16 cellular contexts compared by ENCODE assay signal in the genomic region with DNA sequence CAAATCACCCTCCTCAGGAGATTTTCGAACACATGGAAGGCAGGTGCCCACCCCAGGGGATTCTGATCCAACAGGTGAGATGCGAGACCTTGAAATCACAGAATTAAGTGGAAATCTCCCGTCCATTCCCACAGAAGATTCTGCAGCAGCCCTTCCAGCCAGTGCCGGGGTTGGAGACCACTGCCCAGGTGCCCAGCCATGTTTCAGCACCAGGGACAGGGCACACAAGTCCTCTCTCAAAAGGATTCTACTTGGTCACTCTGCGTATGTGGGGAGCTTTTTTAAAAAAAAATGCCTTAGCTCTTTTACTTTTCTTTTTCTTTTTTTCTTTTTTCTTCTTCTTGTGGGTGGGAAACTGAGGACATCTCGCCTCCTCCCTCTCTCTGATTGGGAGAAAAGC.
DNase-seq lines count a peak whose midpoint lies in the region; ATAC-seq, FAIRE-seq and TF ChIP-seq lines count a peak whose summit lies in the region.
"Had no signal": no experiment of that assay in that cellular context is flagged by ENCODE, and none has a peak within 500 bp of the region (broad histone marks: within the 10 kb centered on the region; RNA-seq: fewer than 3 reads in every experiment).

No MANE protein-coding gene starts in this region.

- H3K27me3 ChIP-seq in HepG2 (ENCODE audit: control insufficient read depth in 1 of 2, insufficient read depth in 2 of 2, low read length in 2 of 2): peaks cover 1 to 35% of the 10 kb centered on the region in 2 experiments
- H3K27me3 ChIP-seq in right lobe of liver: peaks cover 0 to 11% of the 10 kb centered on the region in 2 donors
- H3K27me3 ChIP-seq in adipocyte (replicated peaks; ENCODE audit: control insufficient read depth, insufficient read depth, low read length): peaks cover 57% of the 10 kb centered on the region

- ATAC-seq in HepG2: no peak
- no peak for ATAC-seq in right lobe of liver
- ATAC-seq in stimulated activated effector memory CD8-positive, alpha-beta T cell treated with anti-CD3 and anti-CD28 coated beads, Interleukin-12 subunit alpha, Interleukin-12 subunit beta, amount 100 ng/mL, for 72 hours: no peak
- ATAC-seq in HG02981 (IDR thresholded peaks at IDR 0.05; ENCODE audit: unreplicated experiment): no peak
- ATAC-seq: foreskin keratinocyte, Right ventricle myocardium inferior had no signal

- peaks cover 16% of the 10 kb centered on the region for H3K4me1 Mint-ChIP-seq in stimulated activated effector memory CD8-positive, alpha-beta T cell treated with anti-CD3 and anti-CD28 coated beads, Interleukin-12 subunit alpha, Interleukin-12 subunit beta, amount 100 ng/mL, for 72 hours

- no peak for TF ChIP-seq RAD21 in HepG2 (CRISPR knock-in tag; IDR thresholded peaks at IDR 0.05)

- TF ChIP-seq EP300 in HepG2 (IDR thresholded peaks at IDR 0.05; ENCODE audit: low read depth in 2 of 2, low read length in 2 of 2) (no peak), HepG2 (CRISPR knock-in tag; IDR thresholded peaks at IDR 0.05; ENCODE audit: borderline replicate concordance) (no peak)

- no peak overlapping the region for H3K4me2 ChIP-seq in HepG2 (ENCODE audit: low read depth, low read length)

- H3K27ac ChIP-seq in HepG2 (ENCODE audit: extremely low read length, insufficient read depth, low read length): no peak overlapping the region
- H3K27ac ChIP-seq in right lobe of liver: no peak overlapping the region
- H3K27ac ChIP-seq: foreskin keratinocyte had no signal

- no peak for FAIRE-seq in HepG2 (lab: Jason Lieb, UNC)

- H3K27ac Mint-ChIP-seq in stimulated activated effector memory CD8-positive, alpha-beta T cell treated with anti-CD3 and anti-CD28 coated beads, Interleukin-12 subunit alpha, Interleukin-12 subunit beta, amount 100 ng/mL, for 72 hours: no peak overlapping the region
- H3K27ac Mint-ChIP-seq: activated CD8-positive, alpha-beta T cell treated with anti-CD3 and anti-CD28 coated beads for 36 hours had no signal

- H3K36me3 Mint-ChIP-seq in stimulated activated effector memory CD8-positive, alpha-beta T cell treated with anti-CD3 and anti-CD28 coated beads, Interleukin-12 subunit alpha, Interleukin-12 subunit beta, amount 100 ng/mL, for 72 hours: no peaks in the 10 kb centered on the region

- no peaks in the 10 kb centered on the region for H4K20me1 ChIP-seq in HepG2 (ENCODE audit: insufficient read depth, low read length)

- CTCF ChIA-PET in HepG2 (lab: Yijun Ruan, JAX; ENCODE audit: low intra/inter-chr PET ratio, low total read pairs): no interaction called here

- in situ Hi-C loops in HepG2 (cut with HindIII; ENCODE audit: extremely low pct_ligation_motif_present, low pct_unique_long_range_greater_than_20kb): no loop called here

- H3K9me3 ChIP-seq in HepG2 (ENCODE audit: low read length): no peaks in the 10 kb centered on the region
- H3K9me3 ChIP-seq in right lobe of liver: no peaks in the 10 kb centered on the region
- no peaks in the 10 kb centered on the region for H3K9me3 ChIP-seq in adipocyte (ENCODE audit: control insufficient read depth, low read length)
- H3K9me3 ChIP-seq: Caco-2 had no signal

- TF ChIP-seq CTCF in HepG2 (CRISPR knock-in tag; IDR thresholded peaks at IDR 0.05): no peak
- TF ChIP-seq CTCF in right lobe of liver (IDR thresholded peaks at IDR 0.05): no peak

- H3K36me3 ChIP-seq in HepG2 (replicated peaks in 1 of 2; ENCODE audit: control insufficient read depth in 1 of 2, insufficient read depth in 2 of 2, low read length in 2 of 2) (no peaks in the 10 kb centered on the region), right lobe of liver (no peaks in the 10 kb centered on the region), adipocyte (ENCODE audit: control insufficient read depth, insufficient read depth, low read length, severe bottlenecking) (no peaks in the 10 kb centered on the region)

- no peak overlapping the region for H2AFZ ChIP-seq in HepG2 (ENCODE audit: low read length)

- no peaks in the 10 kb centered on the region for H3K9me3 Mint-ChIP-seq in stimulated activated effector memory CD8-positive, alpha-beta T cell treated with anti-CD3 and anti-CD28 coated beads, Interleukin-12 subunit alpha, Interleukin-12 subunit beta, amount 100 ng/mL, for 72 hours
- H3K9me3 Mint-ChIP-seq: activated CD8-positive, alpha-beta T cell treated with anti-CD3 and anti-CD28 coated beads for 36 hours had no signal

- no peak overlapping the region for H3K4me3 Mint-ChIP-seq in stimulated activated effector memory CD8-positive, alpha-beta T cell treated with anti-CD3 and anti-CD28 coated beads, Interleukin-12 subunit alpha, Interleukin-12 subunit beta, amount 100 ng/mL, for 72 hours
- H3K4me3 Mint-ChIP-seq: activated CD8-positive, alpha-beta T cell treated with anti-CD3 and anti-CD28 coated beads for 36 hours had no signal

- H3K4me1 ChIP-seq in HepG2 (ENCODE audit: insufficient read depth, low read length) (peaks cover 8% of the 10 kb centered on the region; the same call in 1 of the 2 replicates), right lobe of liver (peaks cover 0 to 6% (median 0%) of the 10 kb centered on the region in 4 donors), adipocyte (ENCODE audit: control insufficient read depth, insufficient read depth, low read length) (peaks cover 17% of the 10 kb centered on the region)
- H3K4me1 ChIP-seq: Caco-2 had no signal

- no peak overlapping the region for H3K4me3 ChIP-seq in HepG2 (replicated peaks in 1 of 3; ENCODE audit: insufficient read depth in 1 of 3, low read depth in 2 of 3, low read length in 3 of 3)
- no peak overlapping the region for H3K4me3 ChIP-seq in right lobe of liver
- H3K4me3 ChIP-seq in adipocyte (ENCODE audit: low read length): no peak overlapping the region

- intact Hi-C loops in HepG2 (cut with micrococcal nuclease; ENCODE audit: unreplicated experiment): no loop called here
- intact Hi-C loops in right lobe of liver (cut with DNase I): loop anchor here in 1 of 2 donors (10.0 kb wide), 1 partner anchor 123 kb away; no protein-coding TSS in a partner anchor

- POLR2A ChIA-PET in HepG2 (lab: Yijun Ruan, JAX): no interaction called here

- 20% methylated on average over 4 of the region's 6 CpGs for whole genome bisulfite sequencing in HepG2 (ENCODE audit: low lambda C conversion rate)
- 20% methylated on average over 5 of the region's 6 CpGs for WGBS in right lobe of liver (ENCODE audit: insufficient coverage, low coverage, low lambda C conversion rate, missing lambda C conversion rate)

- TF ChIP-seq POLR2A in HepG2 (IDR thresholded peaks at IDR 0.05; ENCODE audit: insufficient read depth in 1 of 2, low read depth in 2 of 2, low read length in 2 of 2): no peak
- no peak for TF ChIP-seq POLR2A in right lobe of liver (IDR thresholded peaks at IDR 0.05)

- BruUV-seq in HepG2 (replicated peaks; lab: Mats Ljungman, UMichigan): no TSS peak

- H3K79me2 ChIP-seq in HepG2 (ENCODE audit: insufficient read depth, low read length): no peaks in the 10 kb centered on the region

- no peak overlapping the region for H3K9ac ChIP-seq in HepG2 (ENCODE audit: insufficient read depth, low read depth, low read length)
- H3K9ac ChIP-seq in adipocyte (ENCODE audit: low read length): no peak overlapping the region

- no peak for DNase-seq in HepG2 (ENCODE audit: low spot score)
- no peak for DNase-seq in right lobe of liver
- DNase-seq in adipocyte (ENCODE audit: low read depth): peak; percentile 55
- DNase-seq in iPS-NIHi11 (ENCODE audit: low spot score): peak; percentile 63
- DNase-seq in stimulated activated effector memory CD8-positive, alpha-beta T cell treated with anti-CD3 and anti-CD28 coated beads, Interleukin-12 subunit alpha, Interleukin-12 subunit beta, amount 100 ng/mL, for 72 hours (ENCODE audit: low spot score in 2 of 2): no peak
- no peak for DNase-seq in CD1c-positive myeloid dendritic cell (ENCODE audit: extremely low spot score)
- no peak for DNase-seq in stimulated activated CD4-positive, alpha-beta T cell treated with anti-CD3 and anti-CD28 coated beads, Interleukin-4, amount 100 ng/mL, for 24 hours
- DNase-seq: effector CD4-positive, alpha-beta T cell; foreskin keratinocyte; nucleus accumbens; stimulated activated CD4-positive, alpha-beta T cell treated with anti-CD3 and anti-CD28 coated beads, Interleukin-12 subunit alpha, Interleukin-12 subunit beta, amount 100 ng/mL, for 4 hours; T-helper 9 cell had no signal

TF ChIP-seq in HepG2, 621 proteins besides CTCF, POLR2A, EP300 and RAD21:
- TF ChIP-seq HHEX (CRISPR knock-in tag; IDR thresholded peaks at IDR 0.05) (no peak), REST (IDR thresholded peaks at IDR 0.05; ENCODE audit: borderline replicate concordance in 1 of 2, low read depth in 1 of 2, low read length in 2 of 2) (peak; percentile 70 to 93), MIER2 (CRISPR knock-in tag; IDR thresholded peaks at IDR 0.05) (peak; percentile 93), EHMT2 (IDR thresholded peaks at IDR 0.05; ENCODE audit: borderline replicate concordance, low read depth, low read length) (peak; percentile 33; the same call in 1 of the 2 replicates)

Comparison
In these comparisons a context has a peak if more than half of its experiments do, and no peak if none do; other contexts are left out.
1. DNase-seq: peak in adipocyte (single experiment) and iPS-NIHi11 (single experiment); none in HepG2 (single experiment), right lobe of liver (0 of 3), stimulated activated effector memory CD8-positive, alpha-beta T cell treated with anti-CD3 and anti-CD28 coated beads, Interleukin-12 subunit alpha, Interleukin-12 subunit beta, amount 100 ng/mL, for 72 hours (0 of 2), CD1c-positive myeloid dendritic cell (single experiment) and stimulated activated CD4-positive, alpha-beta T cell treated with anti-CD3 and anti-CD28 coated beads, Interleukin-4, amount 100 ng/mL, for 24 hours (single experiment).